ENCODE assay signal across 8 cellular contexts in genomic region chr3:12994357-12994606, GRCh38.
DNase-seq lines count a peak whose midpoint lies in the region; ATAC-seq and TF ChIP-seq lines count a peak whose summit lies in the region.

No MANE protein-coding gene starts in this region.

- H2AFZ ChIP-seq in OCI-LY3 (ENCODE audit: low read depth, low read length): no peak overlapping the region

- H3K27me3 ChIP-seq in OCI-LY3 (ENCODE audit: low read depth, low read length): no peaks in the 10 kb centered on the region
- no peaks in the 10 kb centered on the region for H3K27me3 ChIP-seq in effector memory CD4-positive, alpha-beta T cell (replicated peaks; ENCODE audit: control insufficient read depth, insufficient read depth, low read length, poor library complexity, severe bottlenecking)

- H3K9me3 Mint-ChIP-seq in activated CD4-positive, alpha-beta T cell treated with anti-CD3 and anti-CD28 coated beads, Interleukin-2, amount 10 ng/mL, durations not matched to agents 24 days and 14 days: no peaks in the 10 kb centered on the region
- no peaks in the 10 kb centered on the region for H3K9me3 Mint-ChIP-seq in naive B cell

- peaks cover 99% of the 10 kb centered on the region for H3K79me2 ChIP-seq in OCI-LY3 (ENCODE audit: low read length)

- peaks cover 46% of the 10 kb centered on the region for H3K36me3 ChIP-seq in OCI-LY3 (replicated peaks; ENCODE audit: low read depth, low read length)
- peaks cover 17% of the 10 kb centered on the region for H3K36me3 ChIP-seq in effector memory CD4-positive, alpha-beta T cell (ENCODE audit: control insufficient read depth, insufficient read depth, low read length)

- peak overlapping the region; percentile 49; the same call in 1 of the 2 replicates for H3K27ac ChIP-seq in OCI-LY3 (ENCODE audit: low read length)
- H3K27ac ChIP-seq in effector memory CD4-positive, alpha-beta T cell (ENCODE audit: insufficient read depth, low read length, poor library complexity, severe bottlenecking): peak overlapping the region; percentile 68

- peaks cover 16% of the 10 kb centered on the region for H3K4me1 Mint-ChIP-seq in activated CD4-positive, alpha-beta T cell treated with anti-CD3 and anti-CD28 coated beads, Interleukin-2, amount 10 ng/mL, durations not matched to agents 24 days and 14 days
- peaks cover 66 to 85% (median 81%) of the 10 kb centered on the region in 3 donors for H3K4me1 Mint-ChIP-seq in naive B cell

- peak overlapping the region; percentile 90 for H3K4me3 ChIP-seq in OCI-LY3 (ENCODE audit: low read length)
- H3K4me3 ChIP-seq in effector memory CD4-positive, alpha-beta T cell (ENCODE audit: insufficient read depth, low read depth, low read length, poor library complexity, severe bottlenecking): peak overlapping the region; percentile 68

- peaks cover 93% of the 10 kb centered on the region for H4K20me1 ChIP-seq in OCI-LY3 (ENCODE audit: insufficient read depth, low read length)

- H3K4me2 ChIP-seq in OCI-LY3 (ENCODE audit: low read length): peak overlapping the region; percentile 99

- H3K4me3 Mint-ChIP-seq in activated CD4-positive, alpha-beta T cell treated with anti-CD3 and anti-CD28 coated beads, Interleukin-2, amount 10 ng/mL, durations not matched to agents 24 days and 14 days: peak overlapping the region; percentile 98
- peak overlapping the region; percentile 89 to 97 (median 94) for H3K4me3 Mint-ChIP-seq in naive B cell

- no peaks in the 10 kb centered on the region for H3K9me3 ChIP-seq in OCI-LY3 (ENCODE audit: insufficient read depth, low read length)
- H3K9me3 ChIP-seq in effector memory CD4-positive, alpha-beta T cell (ENCODE audit: control insufficient read depth, low read length): no peaks in the 10 kb centered on the region

- intact Hi-C loops in activated CD4-positive, alpha-beta T cell treated with anti-CD3 and anti-CD28 coated beads, Interleukin-2, amount 10 ng/mL, durations not matched to agents 24 days and 14 days (cut with micrococcal nuclease): loop anchor here (1.0 kb wide), 1 partner anchor 21 kb away; no protein-coding TSS in a partner anchor

- peaks cover 49% of the 10 kb centered on the region for H3K4me1 ChIP-seq in OCI-LY3 (ENCODE audit: low read length)
- H3K4me1 ChIP-seq in effector memory CD4-positive, alpha-beta T cell (ENCODE audit: control insufficient read depth, insufficient read depth, low read length, poor library complexity, severe bottlenecking): peaks cover 27% of the 10 kb centered on the region

- no peak for ATAC-seq in naive B cell (ENCODE audit: low read depth in 2 of 2)

- H3K27ac Mint-ChIP-seq in activated CD4-positive, alpha-beta T cell treated with anti-CD3 and anti-CD28 coated beads, Interleukin-2, amount 10 ng/mL, durations not matched to agents 24 days and 14 days: no peak overlapping the region
- H3K27ac Mint-ChIP-seq in naive B cell: peak overlapping the region in 4 of 6 donors; percentile 95 to 99 (median 99)

- no peaks in the 10 kb centered on the region for H3K27me3 Mint-ChIP-seq in activated CD4-positive, alpha-beta T cell treated with anti-CD3 and anti-CD28 coated beads, Interleukin-2, amount 10 ng/mL, durations not matched to agents 24 days and 14 days
- H3K27me3 Mint-ChIP-seq in naive B cell: no peaks in the 10 kb centered on the region

- peaks cover 21% of the 10 kb centered on the region for H3K36me3 Mint-ChIP-seq in activated CD4-positive, alpha-beta T cell treated with anti-CD3 and anti-CD28 coated beads, Interleukin-2, amount 10 ng/mL, durations not matched to agents 24 days and 14 days (ENCODE audit: low read depth)
- H3K36me3 Mint-ChIP-seq in naive B cell: peaks cover 0 to 6% of the 10 kb centered on the region in 2 donors

- no peak for DNase-seq in activated CD4-positive, alpha-beta T cell treated with anti-CD3 and anti-CD28 coated beads, Interleukin-2, amount 10 ng/mL, durations not matched to agents 24 days and 14 days
- DNase-seq in activated CD4-positive, alpha-beta T cell treated with anti-CD3 and anti-CD28 coated beads for 4 hours: no peak
- no peak for DNase-seq in effector memory CD4-positive, alpha-beta T cell
- DNase-seq in naive B cell: no peak
- no peak for DNase-seq in SIG-M5 treated with dmso at 0.1 percent for 504 hours (lab: John Stamatoyannopoulos, UW; ENCODE audit: unreplicated experiment)
- DNase-seq in mucosa of gallbladder (ENCODE audit: low spot score): no peak
- DNase-seq in NCI-H2081 treated with DMSO at 0.1 percent for 48 hours (lab: John Stamatoyannopoulos, UW): no peak

- TF ChIP-seq CTCF in OCI-LY3 (IDR thresholded peaks at IDR 0.05; ENCODE audit: low read depth, low read length): no peak

- peak overlapping the region; percentile 82 for H3K9ac ChIP-seq in OCI-LY3 (ENCODE audit: low read length)
